8 cellular contexts compared by ENCODE assay signal in genomic region chr22:19909350-19910179, GRCh38. TPM values are rescaled to one million over a fixed set of nuclear protein-coding genes. Genes with fewer than 3 reads are reported as not detected.
DNase-seq lines count a peak whose midpoint lies in the region; ATAC-seq and TF ChIP-seq lines count a peak whose summit lies in the region.

No MANE protein-coding gene starts in this region.

- no peaks in the 10 kb centered on the region for H3K27me3 Mint-ChIP-seq in MCF 10A (ENCODE audit: insufficient read depth, unreplicated experiment)

- POLR2A ChIA-PET in MCF 10A (lab: Yijun Ruan, JAX): interaction anchor here (0.6 to 1.3 kb wide), 4 partner anchors 17 to 179 kb away, joined by 3 to 4 read pairs (median 4); no protein-coding TSS in a partner anchor

- H3K4me3 Mint-ChIP-seq in MCF 10A (ENCODE audit: unreplicated experiment): no peak overlapping the region

- no peak for ATAC-seq in GM21619 (IDR thresholded peaks at IDR 0.05; ENCODE audit: unreplicated experiment)

- no TSS peak for BruUV-seq in MCF 10A (replicated peaks; lab: Mats Ljungman, UMichigan)

- no peaks in the 10 kb centered on the region for H3K27me3 ChIP-seq in WERI-Rb-1 (ENCODE audit: insufficient read depth, low read depth, severe bottlenecking)

- intact Hi-C loops in MCF 10A (cut with micrococcal nuclease): loop anchor here (1.0 kb wide), 3 partner anchors 55 to 179 kb away; partner anchors contain the start of genes GNB1L and RTL10

- H3K27ac ChIP-seq in WERI-Rb-1: no peak overlapping the region

- CTCF ChIA-PET in MCF 10A (lab: Yijun Ruan, JAX): interaction anchor here (0.6 to 5.0 kb wide), 29 partner anchors 8 to 437 kb away, joined by 3 to 76 read pairs (median 4); no protein-coding TSS in a partner anchor

- peaks cover 6% of the 10 kb centered on the region for H3K4me1 Mint-ChIP-seq in MCF 10A (ENCODE audit: insufficient read depth, unreplicated experiment)

- peak; percentile 60 for DNase-seq in DMS53 (lab: John Stamatoyannopoulos, UW)
- DNase-seq in DMS53 treated with DMSO at 0.1 percent for 48 hours (lab: John Stamatoyannopoulos, UW; ENCODE audit: unreplicated experiment): no peak
- peak; percentile 12 for DNase-seq in NCI-H2196 treated with DMSO at 0.1 percent for 48 hours (lab: John Stamatoyannopoulos, UW; ENCODE audit: unreplicated experiment)
- DNase-seq in WERI-Rb-1: peak; percentile 85
- DNase-seq in MCF 10A (ENCODE audit: unreplicated experiment): peak; percentile 75
- DNase-seq in inferior parietal cortex (ENCODE audit: extremely low spot score): peak; percentile 89
- DNase-seq in stimulated activated CD4-positive, alpha-beta T cell treated with anti-CD3 and anti-CD28 coated beads, Interleukin-15, amount 100 ng/mL, for 24 hours: peak; percentile 89

- TF ChIP-seq CTCF in WERI-Rb-1 (IDR thresholded peaks at IDR 0.05; ENCODE audit: low read depth, low read length) (peak; percentile 96), MCF 10A (IDR thresholded peaks at IDR 0.05; ENCODE audit: unreplicated experiment) (peak; percentile 73)

- peak overlapping the region; percentile 5 for H3K27ac Mint-ChIP-seq in MCF 10A (ENCODE audit: low read depth, unreplicated experiment)

- no peak overlapping the region for H3K4me3 ChIP-seq in WERI-Rb-1 (ENCODE audit: low read depth, low read length)

- H3K36me3 ChIP-seq in WERI-Rb-1: peaks cover 13% of the 10 kb centered on the region

- H3K9me3 Mint-ChIP-seq in MCF 10A (ENCODE audit: unreplicated experiment): no peaks in the 10 kb centered on the region

- no peaks in the 10 kb centered on the region for H3K9me3 ChIP-seq in WERI-Rb-1 (ENCODE audit: severe bottlenecking)

- peaks cover 20% of the 10 kb centered on the region for H3K36me3 Mint-ChIP-seq in MCF 10A (ENCODE audit: insufficient read depth, unreplicated experiment)

RNA-seq across cellular contexts. Expression of gene COMT, which starts 32.0 kb away (rescaled TPM):
- total RNA-seq in MCF 10A (2022): 196 and 208 TPM in 2 replicates

RNA-seq across cellular contexts. Expression of gene TXNRD2, which starts 32.1 kb away (rescaled TPM):
- 28.7 and 39.9 TPM in 2 replicates for total RNA-seq in MCF 10A (2022)

RNA-seq across cellular contexts. Expression of gene GNB1L, which starts 54.9 kb away (rescaled TPM):
- total RNA-seq in MCF 10A (2022): 4.3 and 7.1 TPM in 2 replicates

RNA-seq across cellular contexts. Expression of gene RTL10, which starts 54.9 kb away (rescaled TPM):
- 16.8 and 20.6 TPM in 2 replicates for total RNA-seq in MCF 10A (2022)
